Comparison of ENCODE assay signal across 9 cellular contexts in genomic region chr16:1773703-1774455, GRCh38. TPM values are rescaled to one million over a fixed set of nuclear protein-coding genes. Genes with fewer than 3 reads are reported as not detected.
DNase-seq lines count a peak whose midpoint lies in the region; ATAC-seq, FAIRE-seq and TF ChIP-seq lines count a peak whose summit lies in the region.
"Had no signal": no experiment of that assay in that cellular context is flagged by ENCODE, and none has a peak within 500 bp of the region (broad histone marks: within the 10 kb centered on the region; RNA-seq: fewer than 3 reads in every experiment).

No MANE protein-coding gene starts in this region.

- no peak for FAIRE-seq in GM12878 (lab: Jason Lieb, UNC)
- FAIRE-seq: A204.1 had no signal

- peaks cover 43% of the 10 kb centered on the region for H3K79me2 ChIP-seq in GM12878 (ENCODE audit: control insufficient read depth, insufficient read depth, low read length)

- DNase-seq in DMS 273 (lab: John Stamatoyannopoulos, UW; ENCODE audit: unreplicated experiment) (peak; percentile 56), DMS 273 treated with DMSO at 0.1 percent for 48 hours (lab: John Stamatoyannopoulos, UW) (no peak), NCI-H69 (lab: John Stamatoyannopoulos, UW) (peak; percentile 53), GM12878 (ENCODE audit: low read depth, low spot score) (no peak), kidney tubule cell (ENCODE audit: low spot score) (peak; percentile 70), thoracic aorta (ENCODE audit: low spot score) (no peak), ecto neural progenitor cell (ENCODE audit: low spot score) (no peak)

- no peak for TF ChIP-seq POLR2A in GM12878 (IDR thresholded peaks at IDR 0.05; ENCODE audit: low read depth, low read length)

- peak overlapping the region; percentile 89 for H3K27ac ChIP-seq in GM12878 (ENCODE audit: control insufficient read depth, insufficient read depth)
- peak overlapping the region; percentile 84 to 92 for H3K27ac ChIP-seq in thoracic aorta

- H3K36me3 ChIP-seq in GM12878 (ENCODE audit: control insufficient read depth in 2 of 2, insufficient read depth in 2 of 2, low read length in 1 of 2) (peaks cover 0 to 12% of the 10 kb centered on the region in 2 experiments; a peak in 2 of 4 replicates), thoracic aorta (peaks cover 25% of the 10 kb centered on the region)

- ATAC-seq in GM12878 (no peak), thoracic aorta (ENCODE audit: insufficient number of reproducible peaks, low FRiP score, low read depth) (no peak), HG03039 (IDR thresholded peaks at IDR 0.05; ENCODE audit: unreplicated experiment) (no peak)

- in situ Hi-C loops in GM12878 (cut with MboI), result loop anchor here (5.0 kb wide), 1 partner anchor 62 kb away; no protein-coding TSS in a partner anchor

- no peaks in the 10 kb centered on the region for H3K27me3 ChIP-seq in GM12878 (replicated peaks in 1 of 2; ENCODE audit: control insufficient read depth in 2 of 2, insufficient read depth in 2 of 2, low read length in 1 of 2)
- H3K27me3 ChIP-seq in thoracic aorta (replicated peaks; ENCODE audit: insufficient read depth), result no peaks in the 10 kb centered on the region

- peak overlapping the region; percentile 78 for H3K9ac ChIP-seq in GM12878 (ENCODE audit: control insufficient read depth, insufficient read depth, low read length)

- no peak for TF ChIP-seq EP300 in GM12878 (IDR thresholded peaks at IDR 0.05; ENCODE audit: borderline replicate concordance in 1 of 2, control insufficient read depth in 1 of 2, low read depth in 2 of 2, low read length in 2 of 2)

- POLR2A ChIA-PET in GM12878 (lab: Charles Lee), result interaction anchor here (5.8 kb wide), 1 partner anchor 8 kb away, joined by 39 read pairs; the partner anchor contains the start of genes NUBP2 and SPSB3

- H3K9me3 ChIP-seq in GM12878 (replicated peaks; ENCODE audit: control insufficient read depth, insufficient read depth, low read length) (no peaks in the 10 kb centered on the region), thoracic aorta (no peaks in the 10 kb centered on the region)

- peak overlapping the region; percentile 81 for H2AFZ ChIP-seq in GM12878 (ENCODE audit: control insufficient read depth, low read depth, low read length)

- RAD21 ChIA-PET in GM12878 (lab: Charles Lee; ENCODE audit: unreplicated experiment), result no interaction called here

- 15% methylated on average over 37 of the region's 45 CpGs for WGBS in GM12878 (ENCODE audit: insufficient coverage, insufficient replicate concordance, low lambda C conversion rate, missing lambda C conversion rate)

- H3K4me3 ChIP-seq in GM12878 (peak overlapping the region; percentile 100), thoracic aorta (peak overlapping the region; percentile 95)

- H3K4me2 ChIP-seq in GM12878 (ENCODE audit: control insufficient read depth, insufficient read depth), result peak overlapping the region; percentile 94

- no peak for TF ChIP-seq RAD21 in GM12878 (IDR thresholded peaks at IDR 0.05; ENCODE audit: insufficient read depth, low read depth, low read length)

- no TSS peak for BruUV-seq in GM12878 (replicated peaks; lab: Mats Ljungman, UMichigan)

- intact Hi-C loops in GM12878 (cut with micrococcal nuclease; ENCODE audit: unreplicated experiment), result loop anchor here (5.0 kb wide), 1 partner anchor 67 kb away; the partner anchor contains the start of gene MAPK8IP3

- SMC1A ChIA-PET in GM12878 (lab: Charles Lee; ENCODE audit: uncharacterized antibody, unreplicated experiment), result no interaction called here

- TF ChIP-seq CTCF in GM12878 (IDR thresholded peaks at IDR 0.05 in 2 of 3, conservative IDR thresholded peaks at IDR 0.05 in 1 of 3; ENCODE audit: control insufficient read depth in 2 of 3, extremely low read depth in 1 of 3, insufficient read depth in 1 of 3, low read depth in 3 of 3, low read length in 3 of 3) (no peak), thoracic aorta (IDR thresholded peaks at IDR 0.05) (no peak)

- peaks cover 15% of the 10 kb centered on the region for H3K4me1 ChIP-seq in GM12878 (ENCODE audit: control insufficient read depth, insufficient read depth, low read length)
- H3K4me1 ChIP-seq in thoracic aorta (ENCODE audit: control insufficient read depth in 1 of 2, low read depth in 2 of 2), result peaks cover 15 to 41% of the 10 kb centered on the region in 2 donors

- no peaks in the 10 kb centered on the region for H4K20me1 ChIP-seq in GM12878 (ENCODE audit: control insufficient read depth, insufficient read depth)

- CTCF ChIA-PET in GM12878 (lab: Yijun Ruan, JAX), result interaction anchor here (0.5 to 1.2 kb wide), 5 partner anchors 9 to 281 kb away, joined by 3 to 9 read pairs (median 3); partner anchors contain the start of genes NUBP2, SPSB3 and TELO2

RNA-seq across cellular contexts. Expression of gene MRPS34, which starts 0.9 kb away (rescaled TPM):
- total RNA-seq in GM12878 (2013; cell fraction: nucleolus; rRNA removed), result 26.9 and 32.5 TPM in 2 replicates
- 144 and 185 TPM in 2 replicates for total RNA-seq in GM12878 (2014; rRNA removed)
- total RNA-seq in GM12878 (2014; rRNA removed; fragmentation: Illumina TruSeq; extraction: Trizol), result 92.3 and 109 TPM in 2 replicates
- 184 and 190 TPM in 2 replicates for total RNA-seq in GM12878 (2021)
- polyA plus RNA-seq in GM12878 (2011; ENCODE audit: low read depth), result 24.8 TPM
- polyA plus RNA-seq in GM12878 (2011; rRNA removed), result 62.8 and 99.3 TPM in 2 replicates
- 130 and 176 TPM in 2 replicates for polyA plus RNA-seq in GM12878 (2011; cell fraction: cytosol; rRNA removed)
- 107 and 127 TPM in 2 replicates for polyA plus RNA-seq in GM12878 (2011; cell fraction: nucleus; rRNA removed)
- polyA plus RNA-seq in GM12878 (2012), result 75.1 and 85.8 TPM in 2 replicates
- polyA plus RNA-seq in GM12878 (2014; fragmentation: Illumina TruSeq; extraction: Trizol), result 18.2 and 56.0 TPM in 2 replicates
- 10 to 100 TPM in 1 of 2 experiments, 1 to 10 TPM in 1; 3.6 to 17.9 TPM for polyA plus RNA-seq in GM12878 (2014; fragmentation: Nextera tagmentation; extraction: Ambion mirVana)
- 189 and 209 TPM in 2 replicates for polyA plus RNA-seq in GM12878 (2014; rRNA removed)
- 100 to 1,000 TPM; 265 to 285 TPM for polyA plus RNA-seq in GM12878 (2016; fragmentation: Nextera tagmentation; extraction: Ambion mirVana)
- 31.2 and 42.9 TPM in 2 replicates for polyA minus RNA-seq in GM12878 (2011; rRNA and poly(A)+ RNA removed)
- 29.7 and 32.3 TPM in 2 replicates for polyA minus RNA-seq in GM12878 (2011; cell fraction: cytosol; rRNA and poly(A)+ RNA removed)
- polyA minus RNA-seq in GM12878 (2011; cell fraction: nucleus; rRNA and poly(A)+ RNA removed), result 22.8 and 37.4 TPM in 2 replicates
- total RNA-seq in thoracic aorta, result 10 to 100 TPM; 36.9 to 48.3 TPM

RNA-seq across cellular contexts. Expression of gene EME2, which starts 1.3 kb away (rescaled TPM):
- 54.8 and 65.8 TPM in 2 replicates for total RNA-seq in GM12878 (2013; cell fraction: nucleolus; rRNA removed)
- total RNA-seq in GM12878 (2014; rRNA removed), result 6.2 and 9.5 TPM in 2 replicates
- 1.4 and 2.1 TPM in 2 replicates for total RNA-seq in GM12878 (2014; rRNA removed; fragmentation: Illumina TruSeq; extraction: Trizol)
- 15.8 and 16.9 TPM in 2 replicates for total RNA-seq in GM12878 (2021)
- polyA plus RNA-seq in GM12878 (2011; ENCODE audit: low read depth), result 5.6 TPM
- polyA plus RNA-seq in GM12878 (2011; rRNA removed), result 2.8 and 4.7 TPM in 2 replicates
- polyA plus RNA-seq in GM12878 (2011; cell fraction: cytosol; rRNA removed), result 3.5 and 7.9 TPM in 2 replicates
- polyA plus RNA-seq in GM12878 (2011; cell fraction: nucleus; rRNA removed), result 152 and 178 TPM in 2 replicates
- 10.3 and 11.2 TPM in 2 replicates for polyA plus RNA-seq in GM12878 (2012)
- 0.79 and 2.1 TPM in 2 replicates for polyA plus RNA-seq in GM12878 (2014; fragmentation: Illumina TruSeq; extraction: Trizol)
- polyA plus RNA-seq in GM12878 (2014; fragmentation: Nextera tagmentation; extraction: Ambion mirVana), result under 1 TPM; 0.29 to 0.80 TPM
- polyA plus RNA-seq in GM12878 (2014; rRNA removed), result 13.3 and 16.2 TPM in 2 replicates
- 1 to 10 TPM; 3.4 to 4.7 TPM for polyA plus RNA-seq in GM12878 (2016; fragmentation: Nextera tagmentation; extraction: Ambion mirVana)
- 1.6 and 5.0 TPM in 2 replicates for polyA minus RNA-seq in GM12878 (2011; rRNA and poly(A)+ RNA removed)
- 1.7 and 2.6 TPM in 2 replicates for polyA minus RNA-seq in GM12878 (2011; cell fraction: cytosol; rRNA and poly(A)+ RNA removed)
- polyA minus RNA-seq in GM12878 (2011; cell fraction: nucleus; rRNA and poly(A)+ RNA removed), result 18.6 and 28.8 TPM in 2 replicates
- total RNA-seq in thoracic aorta, result 10 to 100 TPM; 23.4 to 29.2 TPM

RNA-seq across cellular contexts. Expression of gene NME3, which starts 2.5 kb away (rescaled TPM):
- 32.8 and 43.7 TPM in 2 replicates for total RNA-seq in GM12878 (2013; cell fraction: nucleolus; rRNA removed)
- total RNA-seq in GM12878 (2014; rRNA removed), result 49.8 and 55.5 TPM in 2 replicates
- 4.3 and 5.2 TPM in 2 replicates for total RNA-seq in GM12878 (2014; rRNA removed; fragmentation: Illumina TruSeq; extraction: Trizol)
- 46.7 and 47.7 TPM in 2 replicates for total RNA-seq in GM12878 (2021)
- 10.7 TPM for polyA plus RNA-seq in GM12878 (2011; ENCODE audit: low read depth)
- polyA plus RNA-seq in GM12878 (2011; rRNA removed), result 5.1 and 13.6 TPM in 2 replicates
- polyA plus RNA-seq in GM12878 (2011; cell fraction: cytosol; rRNA removed), result 28.1 and 60.3 TPM in 2 replicates
- polyA plus RNA-seq in GM12878 (2011; cell fraction: nucleus; rRNA removed), result 143 and 144 TPM in 2 replicates
- polyA plus RNA-seq in GM12878 (2012), result 44.8 and 49.8 TPM in 2 replicates
- 0.81 TPM in 1 of 2 replicates, not detected in the other for polyA plus RNA-seq in GM12878 (2014; fragmentation: Illumina TruSeq; extraction: Trizol)
- polyA plus RNA-seq in GM12878 (2014; fragmentation: Nextera tagmentation; extraction: Ambion mirVana), result 1 to 10 TPM in 1 of 2 experiments, under 1 TPM in 1; 0.61 to 4.6 TPM
- polyA plus RNA-seq in GM12878 (2014; rRNA removed), result 51.7 and 63.4 TPM in 2 replicates
- polyA plus RNA-seq in GM12878 (2016; fragmentation: Nextera tagmentation; extraction: Ambion mirVana), result 10 to 100 TPM; 39.5 to 41.1 TPM
- polyA minus RNA-seq in GM12878 (2011; rRNA and poly(A)+ RNA removed), result 1.2 and 7.4 TPM in 2 replicates
- polyA minus RNA-seq in GM12878 (2011; cell fraction: cytosol; rRNA and poly(A)+ RNA removed), result 2.3 and 5.2 TPM in 2 replicates
- polyA minus RNA-seq in GM12878 (2011; cell fraction: nucleus; rRNA and poly(A)+ RNA removed), result 22.5 and 26.6 TPM in 2 replicates
- 100 to 1,000 TPM in 1 of 2 donors, 10 to 100 TPM in 1; 68.1 to 165 TPM for total RNA-seq in thoracic aorta

RNA-seq across cellular contexts. Expression of gene SPSB3, which starts 8.5 kb away (rescaled TPM):
- 28.8 and 39.6 TPM in 2 replicates for total RNA-seq in GM12878 (2013; cell fraction: nucleolus; rRNA removed)
- total RNA-seq in GM12878 (2014; rRNA removed) (22.2 and 26.2 TPM in 2 replicates), GM12878 (2014; rRNA removed; fragmentation: Illumina TruSeq; extraction: Trizol) (4.4 and 5.5 TPM in 2 replicates), GM12878 (2021) (18.3 and 18.5 TPM in 2 replicates), thoracic aorta (10 to 100 TPM; 60.9 to 79.3 TPM)
- 6.5 TPM for polyA plus RNA-seq in GM12878 (2011; ENCODE audit: low read depth)
- polyA plus RNA-seq in GM12878 (2011; rRNA removed) (4.7 and 9.7 TPM in 2 replicates), GM12878 (2014; fragmentation: Illumina TruSeq; extraction: Trizol) (0.97 and 2.8 TPM in 2 replicates), GM12878 (2014; fragmentation: Nextera tagmentation; extraction: Ambion mirVana) (1 to 10 TPM in 1 of 2 experiments, under 1 TPM in 1; 0.31 to 1.5 TPM), GM12878 (2014; rRNA removed) (26.9 and 32.4 TPM in 2 replicates), GM12878 (2016; fragmentation: Nextera tagmentation; extraction: Ambion mirVana) (10 to 100 TPM; 25.3 to 26.1 TPM)
- polyA plus RNA-seq in GM12878 (2011; cell fraction: cytosol; rRNA removed), result 18.5 and 28.3 TPM in 2 replicates
- polyA plus RNA-seq in GM12878 (2011; cell fraction: nucleus; rRNA removed), result 87.6 and 94.0 TPM in 2 replicates
- 19.6 and 21.3 TPM in 2 replicates for polyA plus RNA-seq in GM12878 (2012)
- 5.9 and 9.0 TPM in 2 replicates for polyA minus RNA-seq in GM12878 (2011; rRNA and poly(A)+ RNA removed)
- polyA minus RNA-seq in GM12878 (2011; cell fraction: cytosol; rRNA and poly(A)+ RNA removed), result 4.8 and 5.2 TPM in 2 replicates
- polyA minus RNA-seq in GM12878 (2011; cell fraction: nucleus; rRNA and poly(A)+ RNA removed), result 5.7 and 13.8 TPM in 2 replicates

RNA-seq across cellular contexts. Expression of gene NUBP2, which starts 8.9 kb away (rescaled TPM):
- total RNA-seq in GM12878 (2013; cell fraction: nucleolus; rRNA removed), result 45.7 and 59.5 TPM in 2 replicates
- total RNA-seq in GM12878 (2014; rRNA removed) (88.8 and 106 TPM in 2 replicates), GM12878 (2014; rRNA removed; fragmentation: Illumina TruSeq; extraction: Trizol) (11.0 and 13.5 TPM in 2 replicates), GM12878 (2021) (73.2 and 79.8 TPM in 2 replicates), thoracic aorta (10 to 100 TPM; 64.6 to 68.5 TPM)
- polyA plus RNA-seq in GM12878 (2011; ENCODE audit: low read depth), result 11.7 TPM
- polyA plus RNA-seq in GM12878 (2011; rRNA removed) (8.2 and 23.6 TPM in 2 replicates), GM12878 (2014; fragmentation: Illumina TruSeq; extraction: Trizol) (0.73 and 6.5 TPM in 2 replicates), GM12878 (2014; fragmentation: Nextera tagmentation; extraction: Ambion mirVana) (1 to 10 TPM; 1.9 to 5.9 TPM), GM12878 (2014; rRNA removed) (80.5 and 94.5 TPM in 2 replicates), GM12878 (2016; fragmentation: Nextera tagmentation; extraction: Ambion mirVana) (100 to 1,000 TPM; 115 to 129 TPM)
- 54.5 and 91.2 TPM in 2 replicates for polyA plus RNA-seq in GM12878 (2011; cell fraction: cytosol; rRNA removed)
- 102 and 133 TPM in 2 replicates for polyA plus RNA-seq in GM12878 (2011; cell fraction: nucleus; rRNA removed)
- 44.3 and 48.4 TPM in 2 replicates for polyA plus RNA-seq in GM12878 (2012)
- 8.8 and 27.4 TPM in 2 replicates for polyA minus RNA-seq in GM12878 (2011; rRNA and poly(A)+ RNA removed)
- 18.5 and 20.3 TPM in 2 replicates for polyA minus RNA-seq in GM12878 (2011; cell fraction: cytosol; rRNA and poly(A)+ RNA removed)
- 17.7 and 27.6 TPM in 2 replicates for polyA minus RNA-seq in GM12878 (2011; cell fraction: nucleus; rRNA and poly(A)+ RNA removed)

Comparison
In these comparisons a context has a peak if more than half of its experiments do, and no peak if none do; other contexts are left out.
1. DNase-seq: peak in DMS 273 (single experiment), NCI-H69 (single experiment) and kidney tubule cell (single experiment); none in DMS 273 treated with DMSO at 0.1 percent for 48 hours (single experiment), GM12878 (single experiment), thoracic aorta (single experiment) and ecto neural progenitor cell (single experiment).